Comparison of ENCODE assay signal across 9 cellular contexts in genomic region chr6:151497935-151498726, GRCh38. TPM values are rescaled to one million over a fixed set of nuclear protein-coding genes. Genes with fewer than 3 reads are reported as not detected.
DNase-seq lines count a peak whose midpoint lies in the region; ATAC-seq and TF ChIP-seq lines count a peak whose summit lies in the region.
"Had no signal": no experiment of that assay in that cellular context is flagged by ENCODE, and none has a peak within 500 bp of the region (broad histone marks: within the 10 kb centered on the region; RNA-seq: fewer than 3 reads in every experiment).

No MANE protein-coding gene starts in this region.

- ATAC-seq in GM18873 (IDR thresholded peaks at IDR 0.05; ENCODE audit: low FRiP score, unreplicated experiment) (peak; percentile 74), HG02623 (IDR thresholded peaks at IDR 0.05; ENCODE audit: unreplicated experiment) (peak; percentile 82)

- no peak overlapping the region for H2AFZ ChIP-seq in hepatocyte

- WGBS in hepatocyte (ENCODE audit: low lambda C conversion rate, missing lambda C conversion rate) = 89% methylated on average over 1 of the region's 1 CpG

- no peaks in the 10 kb centered on the region for H3K79me2 ChIP-seq in hepatocyte

- no peak overlapping the region for H3K4me3 ChIP-seq in hepatocyte

- no peak overlapping the region for H3K27ac Mint-ChIP-seq in glutamatergic neuron (ENCODE audit: unreplicated experiment)

- H3K9me3 Mint-ChIP-seq in glutamatergic neuron (ENCODE audit: unreplicated experiment) = peaks cover 3% of the 10 kb centered on the region

- DNase-seq in KG1 (lab: John Stamatoyannopoulos, UW) (peak; percentile 15), hepatocyte (ENCODE audit: low spot score) (no peak), NCI-H2081 treated with DMSO at 0.1 percent for 48 hours (lab: John Stamatoyannopoulos, UW) (no peak), iPS-NIHi11 (ENCODE audit: low spot score) (no peak), glutamatergic neuron (no peak), superior temporal gyrus (ENCODE audit: extremely low spot score) (no peak)
- DNase-seq: activated CD4-positive, CD25-positive, alpha-beta regulatory T cell treated with anti-CD3 and anti-CD28 coated beads, Interleukin-2, amount 50 U/mL, for 72 hours had no signal

- H3K9me2 ChIP-seq in hepatocyte (replicated peaks; ENCODE audit: insufficient read depth) = no peaks in the 10 kb centered on the region

- H3K4me3 Mint-ChIP-seq in glutamatergic neuron (ENCODE audit: unreplicated experiment) = no peak overlapping the region

- H4K20me1 ChIP-seq in hepatocyte (ENCODE audit: insufficient read depth, poor library complexity, severe bottlenecking) = no peaks in the 10 kb centered on the region

- H3K27me3 ChIP-seq in hepatocyte = peaks cover 23% of the 10 kb centered on the region

- H3K4me1 ChIP-seq in hepatocyte (ENCODE audit: insufficient read depth) = no peaks in the 10 kb centered on the region

- H3K36me3 Mint-ChIP-seq in glutamatergic neuron (ENCODE audit: unreplicated experiment) = no peaks in the 10 kb centered on the region

- peaks cover 3% of the 10 kb centered on the region for H3K4me1 Mint-ChIP-seq in glutamatergic neuron (ENCODE audit: low read depth, unreplicated experiment)

- H3K4me2 ChIP-seq in hepatocyte = peak overlapping the region; percentile 32

- peaks cover 11% of the 10 kb centered on the region for H3K27me3 Mint-ChIP-seq in glutamatergic neuron (ENCODE audit: unreplicated experiment)

- H3K9me3 ChIP-seq in hepatocyte (ENCODE audit: low read depth) = no peaks in the 10 kb centered on the region

- H3K27ac ChIP-seq in hepatocyte = no peak overlapping the region

- H3K36me3 ChIP-seq in hepatocyte (replicated peaks; ENCODE audit: insufficient read depth, low read depth) = no peaks in the 10 kb centered on the region

- no peak for TF ChIP-seq CTCF in hepatocyte (IDR thresholded peaks at IDR 0.05; ENCODE audit: poor library complexity)
- no peak for TF ChIP-seq CTCF in glutamatergic neuron (IDR thresholded peaks at IDR 0.05; ENCODE audit: partially characterized antibody, unreplicated experiment)

RNA-seq across cellular contexts. Expression of gene CCDC170, which starts 4.3 kb away (rescaled TPM):
- total RNA-seq in hepatocyte (0.88 and 1.2 TPM in 2 replicates), glutamatergic neuron (ENCODE audit: unreplicated experiment) (not detected)
- polyA plus RNA-seq in hepatocyte = 0.60 and 1.2 TPM in 2 replicates

RNA-seq across cellular contexts. Expression of gene RMND1, which starts 46.2 kb away (rescaled TPM):
- total RNA-seq in hepatocyte = 41.9 and 43.5 TPM in 2 replicates
- polyA plus RNA-seq in hepatocyte = 24.1 and 27.1 TPM in 2 replicates
- total RNA-seq in glutamatergic neuron (ENCODE audit: unreplicated experiment) = 67.0 TPM
